In genomic region chr13:111261326-111261725, GRCh38 we compare ENCODE assay signal across 37 cellular contexts. TPM values are rescaled to one million over a fixed set of nuclear protein-coding genes. Genes with fewer than 3 reads are reported as not detected.
"Had no signal": no experiment of that assay in that cellular context is flagged by ENCODE, and none has a peak within 500 bp of the region (broad histone marks: within the 10 kb centered on the region; RNA-seq: fewer than 3 reads in every experiment).

No MANE protein-coding gene starts in this region.

- ATAC-seq: activated CD8-positive, alpha-beta memory T cell treated with anti-CD3 and anti-CD28 coated beads, Interleukin-2, amount 10 ng/mL, durations not matched to agents 7 days and 5 days; SK-N-SH treated with all-trans-retinoic acid at 6 μM for 48 hours; T-cell had no signal

- H3K27me3 Mint-ChIP-seq: activated CD4-positive, alpha-beta memory T cell treated with anti-CD3 and anti-CD28 coated beads, Interleukin-2, amount 10 ng/mL, durations not matched to agents 7 days and 5 days; activated CD8-positive, alpha-beta memory T cell treated with anti-CD3 and anti-CD28 coated beads, Interleukin-2, amount 10 ng/mL, durations not matched to agents 7 days and 5 days; activated naive CD8-positive, alpha-beta T cell treated with anti-CD3 and anti-CD28 coated beads for 36 hours; central memory CD8-positive, alpha-beta T cell; T-cell had no signal

- H3K27ac Mint-ChIP-seq: activated CD4-positive, alpha-beta memory T cell treated with anti-CD3 and anti-CD28 coated beads, Interleukin-2, amount 10 ng/mL, durations not matched to agents 7 days and 5 days; activated CD8-positive, alpha-beta memory T cell treated with anti-CD3 and anti-CD28 coated beads, Interleukin-2, amount 10 ng/mL, durations not matched to agents 7 days and 5 days; activated naive CD8-positive, alpha-beta T cell treated with anti-CD3 and anti-CD28 coated beads for 36 hours; T-cell had no signal

- H3K4me1 ChIP-seq: ascending aorta, Peyer's patch had no signal

- H3K4me3 Mint-ChIP-seq: activated CD4-positive, alpha-beta memory T cell treated with anti-CD3 and anti-CD28 coated beads, Interleukin-2, amount 10 ng/mL, durations not matched to agents 7 days and 5 days; activated CD8-positive, alpha-beta memory T cell treated with anti-CD3 and anti-CD28 coated beads, Interleukin-2, amount 10 ng/mL, durations not matched to agents 7 days and 5 days; activated naive CD8-positive, alpha-beta T cell treated with anti-CD3 and anti-CD28 coated beads for 36 hours; central memory CD8-positive, alpha-beta T cell; T-cell had no signal

- H3K36me3 ChIP-seq: cardiac muscle cell had no signal

- H3K4me3 ChIP-seq: ascending aorta, cardiac muscle cell, Peyer's patch had no signal

- H3K4me1 Mint-ChIP-seq: activated naive CD8-positive, alpha-beta T cell treated with anti-CD3 and anti-CD28 coated beads for 36 hours had no signal

- H3K27ac ChIP-seq: ascending aorta, cardiac muscle cell, Peyer's patch, WERI-Rb-1 had no signal

- H3K9me3 ChIP-seq: ascending aorta, Peyer's patch had no signal

- H3K27me3 ChIP-seq: ascending aorta, cardiac muscle cell, Peyer's patch had no signal

- DNase-seq: activated CD4-positive, alpha-beta memory T cell treated with anti-CD3 and anti-CD28 coated beads, Interleukin-2, amount 10 ng/mL, durations not matched to agents 7 days and 5 days; activated CD4-positive, alpha-beta T cell treated with anti-CD3 and anti-CD28 coated beads for 1 hour; activated CD4-positive, alpha-beta T cell treated with anti-CD3 and anti-CD28 coated beads for 48 hours; activated CD4-positive, CD25-positive, alpha-beta regulatory T cell; activated CD8-positive, alpha-beta memory T cell treated with anti-CD3 and anti-CD28 coated beads for 24 hours; activated CD8-positive, alpha-beta memory T cell treated with anti-CD3 and anti-CD28 coated beads, Interleukin-2, amount 10 ng/mL, durations not matched to agents 7 days and 5 days; activated CD8-positive, alpha-beta memory T cell treated with anti-CD3 and anti-CD28 coated beads, Interleukin-2, amount 50 U/mL, for 48 hours; activated effector memory CD4-positive, alpha-beta T cell treated with anti-CD3 and anti-CD28 coated beads, Interleukin-2, amount 50 U/mL, for 16 hours; activated naive CD4-positive, alpha-beta T cell; activated naive CD4-positive, alpha-beta T cell treated with anti-CD3 and anti-CD28 coated beads, Interleukin-2, amount 50 U/mL, for 16 hours; activated naive CD8-positive, alpha-beta T cell treated with anti-CD3 and anti-CD28 coated beads for 36 hours; activated T-cell treated with anti-CD3 and anti-CD28 coated beads, Interleukin-2, amount 50 U/mL, for 48 hours; amygdala; Karpas-422; NCI-H1048; NCI-H1105 treated with DMSO at 0.1 percent for 48 hours; NCI-H1436; NCI-H1694; NCI-H1930; NCI-H2081 treated with DMSO at 0.1 percent for 48 hours; NCI-H226; NCI-H446 treated with DMSO at 0.1 percent for 48 hours; NCI-H524; NCI-H69; Peyer's patch; RPMI8226; SIG-M5; T-cell; T-helper 2 cell; T1000; WERI-Rb-1 had no signal

RNA-seq across cellular contexts. Expression of gene TEX29, which starts 59.1 kb away (rescaled TPM):
- total RNA-seq: ascending aorta, cardiac muscle cell, MCF 10A, Peyer's patch, SK-MEL-5 had no signal
- polyA plus RNA-seq: cardiac muscle cell had no signal
